ENCODE assay signal across 9 cellular contexts in genomic region chr9:130433168-130433946, GRCh38. TPM values are rescaled to one million over a fixed set of nuclear protein-coding genes. Genes with fewer than 3 reads are reported as not detected.
DNase-seq lines count a peak whose midpoint lies in the region; ATAC-seq and TF ChIP-seq lines count a peak whose summit lies in the region.
"Had no signal": no experiment of that assay in that cellular context is flagged by ENCODE, and none has a peak within 500 bp of the region (broad histone marks: within the 10 kb centered on the region; RNA-seq: fewer than 3 reads in every experiment).

No MANE protein-coding gene starts in this region.

- H3K4me3 ChIP-seq in cardiac fibroblast (replicated peaks in 1 of 2; ENCODE audit: low read depth in 2 of 2, low read length in 2 of 2) (peak overlapping the region in 1 of 2 donors; percentile 6), left lung (no peak overlapping the region)
- H3K4me3 ChIP-seq: BLaER1 had no signal

- intact Hi-C loops in left lung (cut with DNase I) = no loop called here

- ATAC-seq in left lung (peak; percentile 70), GM18873 (IDR thresholded peaks at IDR 0.05; ENCODE audit: low FRiP score, unreplicated experiment) (no peak), HG02973 (IDR thresholded peaks at IDR 0.05; ENCODE audit: unreplicated experiment) (no peak)
- ATAC-seq in stimulated activated naive CD8-positive, alpha-beta T cell treated with anti-CD3 and anti-CD28 coated beads, Interleukin-15, Interleukin-2, amounts not matched to agents 100 U/mL and 50 U/mL, for 24 hours = peak; percentile 84

- peaks cover 6 to 12% of the 10 kb centered on the region in 2 donors for H3K4me1 ChIP-seq in left lung

- H3K27me3 ChIP-seq in left lung = peaks cover 12 to 55% of the 10 kb centered on the region in 2 donors

- H3K36me3 ChIP-seq in left lung = no peaks in the 10 kb centered on the region
- H3K36me3 ChIP-seq: BLaER1 had no signal

- H3K9me3 ChIP-seq in left lung = peaks cover 0 to 8% of the 10 kb centered on the region in 2 donors

- TF ChIP-seq CTCF in cardiac fibroblast (IDR thresholded peaks at IDR 0.05; ENCODE audit: low read depth, low read length) = peak; percentile 28
- TF ChIP-seq CTCF in left lung (IDR thresholded peaks at IDR 0.05) = peak; percentile 44 to 74

- no peak overlapping the region for H3K27ac ChIP-seq in left lung
- H3K27ac ChIP-seq: BLaER1 had no signal

- DNase-seq in NCI-H1417 (lab: John Stamatoyannopoulos, UW) (peak in 2 of 3 experiments; percentile 76 to 77), NCI-H1417 treated with DMSO at 0.1 percent for 48 hours (lab: John Stamatoyannopoulos, UW) (no peak), NCI-H82 treated with DMSO at 0.1 percent for 48 hours (lab: John Stamatoyannopoulos, UW; ENCODE audit: unreplicated experiment) (peak; percentile 15), cardiac fibroblast (ENCODE audit: low read depth in 2 of 2) (peak; percentile 31 to 58), left lung (peak in 1 of 2 donors; percentile 81)
- DNase-seq in stimulated activated naive CD8-positive, alpha-beta T cell treated with anti-CD3 and anti-CD28 coated beads, Interleukin-15, Interleukin-2, amounts not matched to agents 100 U/mL and 50 U/mL, for 24 hours = peak; percentile 67

RNA-seq across cellular contexts. Expression of gene ASS1, which starts 11.4 kb away (rescaled TPM):
- total RNA-seq in left lung = 10 to 100 TPM; 76.7 to 99.7 TPM

Comparison
In these comparisons a context has a peak if more than half of its experiments do, and no peak if none do; other contexts are left out.
1. ATAC-seq: peak in left lung (single experiment) and stimulated activated naive CD8-positive, alpha-beta T cell treated with anti-CD3 and anti-CD28 coated beads, Interleukin-15, Interleukin-2, amounts not matched to agents 100 U/mL and 50 U/mL, for 24 hours (single experiment); none in GM18873 (single experiment) and HG02973 (single experiment).